8 cellular contexts compared by ENCODE assay signal in genomic region chr6:87152528-87152950, GRCh38. TPM values are rescaled to one million over a fixed set of nuclear protein-coding genes. Genes with fewer than 3 reads are reported as not detected.
DNase-seq lines count a peak whose midpoint lies in the region; ATAC-seq and TF ChIP-seq lines count a peak whose summit lies in the region.

No MANE protein-coding gene starts in this region.

- TF ChIP-seq CTCF in GM10266 (IDR thresholded peaks at IDR 0.05; ENCODE audit: control insufficient read depth, insufficient read depth, low read depth, missing control alignments) (no peak), colonic mucosa (IDR thresholded peaks at IDR 0.05) (no peak), nephron (IDR thresholded peaks at IDR 0.05; ENCODE audit: unreplicated experiment in 3 of 3) (no peak)

- H3K27me3 ChIP-seq in colonic mucosa, result no peaks in the 10 kb centered on the region

- no peaks in the 10 kb centered on the region for H3K36me3 ChIP-seq in colonic mucosa

- no peaks in the 10 kb centered on the region for H3K9me3 ChIP-seq in colonic mucosa

- H3K9ac ChIP-seq in colonic mucosa (ENCODE audit: low read depth in 2 of 2, low read length in 2 of 2), result peak overlapping the region; percentile 70 to 80

- no peaks in the 10 kb centered on the region for H3K27me3 Mint-ChIP-seq in nephron (ENCODE audit: low read depth)

- H3K4me1 Mint-ChIP-seq in nephron, result peaks cover 34% of the 10 kb centered on the region

- no peaks in the 10 kb centered on the region for H3K9me3 Mint-ChIP-seq in nephron

- H3K4me3 Mint-ChIP-seq in nephron, result peak overlapping the region; percentile 84 to 92 (median 87)

- peaks cover 5% of the 10 kb centered on the region for H3K36me3 Mint-ChIP-seq in nephron (ENCODE audit: low read depth)

- peak overlapping the region; percentile 73 for H3K27ac ChIP-seq in colonic mucosa

- in situ Hi-C loops in G401 (cut with HindIII; ENCODE audit: low sequenced_read_pairs), result no loop called here

- no peaks in the 10 kb centered on the region for H3K4me1 ChIP-seq in colonic mucosa

- DNase-seq in GM10266 (ENCODE audit: extremely low spot score) (peak; percentile 17), NCI-H1694 treated with DMSO at 0.1 percent for 48 hours (lab: John Stamatoyannopoulos, UW) (peak; percentile 40), colonic mucosa (peak; percentile 33), G401 (ENCODE audit: low spot score) (no peak), GM19238 (ENCODE audit: insufficient read length, low spot score) (no peak)

- H3K27ac Mint-ChIP-seq in nephron, result peak overlapping the region; percentile 94 to 98 (median 95)

- peak overlapping the region; percentile 51 for H3K4me3 ChIP-seq in colonic mucosa

- ATAC-seq in HG02885 (IDR thresholded peaks at IDR 0.05; ENCODE audit: poor library complexity, unreplicated experiment) (no peak), GM18517 (IDR thresholded peaks at IDR 0.05; ENCODE audit: unreplicated experiment) (no peak)

- intact Hi-C loops in colonic mucosa (cut with DNase I), result no loop called here

RNA-seq across cellular contexts. Expression of gene ZNF292, which starts 2.8 kb away (rescaled TPM):
- total RNA-seq in colonic mucosa, result 10 to 100 TPM; 30.6 to 56.4 TPM
- total RNA-seq in G401 (2014; rRNA removed; shearing (Covaris generic)), result 6.9 and 13.5 TPM in 2 replicates

RNA-seq across cellular contexts. Expression of gene CGA, which starts 57.6 kb away (rescaled TPM):
- total RNA-seq in colonic mucosa, result not detected
- total RNA-seq in G401 (2014; rRNA removed; shearing (Covaris generic)), result not detected in 2 replicates

Comparison
In these comparisons a context has a peak if more than half of its experiments do, and no peak if none do; other contexts are left out.
1. DNase-seq: peak in GM10266 (single experiment), NCI-H1694 treated with DMSO at 0.1 percent for 48 hours (single experiment) and colonic mucosa (single experiment); none in G401 (single experiment) and GM19238 (single experiment).